18 cellular contexts compared by ENCODE assay signal in the genomic region with DNA sequence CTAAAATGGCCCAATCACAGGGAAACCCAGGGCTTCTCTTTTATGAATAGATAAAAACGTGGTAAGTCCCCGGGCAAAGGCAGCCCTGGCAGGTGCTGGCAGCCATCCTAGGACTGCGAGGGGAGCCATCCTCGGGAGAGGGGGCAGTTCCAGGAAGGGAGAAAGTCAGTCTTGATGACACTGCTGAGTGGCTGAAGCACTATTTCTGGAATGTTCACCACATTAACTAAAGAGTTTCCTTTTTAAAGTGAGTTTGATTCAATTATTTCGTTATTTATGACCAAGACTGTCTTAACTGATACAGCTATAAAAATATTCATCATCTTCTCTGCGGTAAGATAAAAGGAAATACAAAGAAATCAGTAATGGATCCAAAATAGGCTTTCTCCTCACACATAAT. TPM values are rescaled to one million over a fixed set of nuclear protein-coding genes. Genes with fewer than 3 reads are reported as not detected.
DNase-seq lines count a peak whose midpoint lies in the region; ATAC-seq, FAIRE-seq and TF ChIP-seq lines count a peak whose summit lies in the region.
"Had no signal": no experiment of that assay in that cellular context is flagged by ENCODE, and none has a peak within 500 bp of the region (broad histone marks: within the 10 kb centered on the region; RNA-seq: fewer than 3 reads in every experiment).

No MANE protein-coding gene starts in this region.

- H3K4me1 ChIP-seq in BE2C (no peaks in the 10 kb centered on the region), GM23338 (ENCODE audit: insufficient read depth) (peaks cover 10% of the 10 kb centered on the region; the same call in 1 of the 2 replicates), astrocyte (ENCODE audit: insufficient read depth, low read length) (no peaks in the 10 kb centered on the region), osteoblast (ENCODE audit: insufficient read depth, low read length) (no peaks in the 10 kb centered on the region), small intestine (ENCODE audit: control insufficient read depth in 2 of 2, insufficient read depth in 1 of 2, low read depth in 1 of 2, low read length in 1 of 2) (no peaks in the 10 kb centered on the region)
- H3K4me1 ChIP-seq: SJSA1 had no signal

- H3K4me3 ChIP-seq in BE2C (ENCODE audit: low read depth, low read length) (no peak overlapping the region), GM23338 (no peak overlapping the region), astrocyte (ENCODE audit: insufficient read depth, low read depth, low read length) (no peak overlapping the region), osteoblast (ENCODE audit: insufficient read depth, low read length) (no peak overlapping the region), small intestine (ENCODE audit: low read depth in 1 of 2, low read length in 2 of 2) (no peak overlapping the region)
- H3K4me3 ChIP-seq: K562, PC-9, SJSA1 had no signal

- H2AFZ ChIP-seq in GM23338 (peak overlapping the region; percentile 64; the same call in 1 of the 2 replicates), astrocyte (ENCODE audit: low read depth, low read length) (no peak overlapping the region), osteoblast (ENCODE audit: low read length) (peak overlapping the region; percentile 35)
- H2AFZ ChIP-seq: PC-9 had no signal

- H3K27me3 ChIP-seq in BE2C (no peaks in the 10 kb centered on the region), GM23338 (ENCODE audit: insufficient read depth) (no peaks in the 10 kb centered on the region), astrocyte (ENCODE audit: insufficient read depth, low read length) (peaks cover 2% of the 10 kb centered on the region), osteoblast (ENCODE audit: insufficient read depth, low read length) (no peaks in the 10 kb centered on the region), small intestine (ENCODE audit: control insufficient read depth in 2 of 2, insufficient read depth in 2 of 2, low read length in 2 of 2) (no peaks in the 10 kb centered on the region)
- H3K27me3 ChIP-seq: SJSA1 had no signal

- H3K9me3 Mint-ChIP-seq in GM23338 (no peaks in the 10 kb centered on the region), astrocyte (ENCODE audit: unreplicated experiment) (no peaks in the 10 kb centered on the region)
- H3K9me3 Mint-ChIP-seq: CD8-positive, alpha-beta memory T cell had no signal

- H3F3A ChIP-seq in GM23338 (replicated peaks; ENCODE audit: low read depth) = no peaks in the 10 kb centered on the region

- FAIRE-seq in astrocyte (lab: Jason Lieb, UNC) (no peak), small intestine (lab: Jason Lieb, UNC) (no peak)
- FAIRE-seq: K562 had no signal

- H3K4me2 ChIP-seq in GM23338 (no peak overlapping the region), astrocyte (ENCODE audit: low read length) (no peak overlapping the region), osteoblast (ENCODE audit: insufficient read depth, low read length) (no peak overlapping the region)
- H3K4me2 ChIP-seq: PC-9 had no signal

- no peak for ATAC-seq in GM23338
- ATAC-seq: K562 had no signal

- no peak overlapping the region for H3K9ac ChIP-seq in astrocyte (ENCODE audit: low read length)

- H3K9me3 ChIP-seq in BE2C (no peaks in the 10 kb centered on the region), astrocyte (ENCODE audit: insufficient read depth, low read depth, low read length) (no peaks in the 10 kb centered on the region), osteoblast (ENCODE audit: low read depth, low read length) (no peaks in the 10 kb centered on the region), small intestine (ENCODE audit: control insufficient read depth, low read depth) (no peaks in the 10 kb centered on the region)
- H3K9me3 ChIP-seq: SJSA1 had no signal

- H3K79me2 ChIP-seq in GM23338 (replicated peaks; ENCODE audit: insufficient read depth) = no peaks in the 10 kb centered on the region
- H3K79me2 ChIP-seq in astrocyte (ENCODE audit: insufficient read depth, low read length) = no peaks in the 10 kb centered on the region
- H3K79me2 ChIP-seq in osteoblast (ENCODE audit: insufficient read depth, low read length) = no peaks in the 10 kb centered on the region

- H3K27me3 Mint-ChIP-seq in GM23338 (ENCODE audit: insufficient read depth, low read depth, poor library complexity) (no peaks in the 10 kb centered on the region), astrocyte (ENCODE audit: low read depth, unreplicated experiment) (no peaks in the 10 kb centered on the region)

- TF ChIP-seq CTCF in BE2C (IDR thresholded peaks at IDR 0.05; ENCODE audit: low read depth, low read length) (no peak), GM23338 (conservative IDR thresholded peaks at IDR 0.05; ENCODE audit: low read depth in 2 of 2) (no peak), astrocyte (IDR thresholded peaks at IDR 0.05; ENCODE audit: insufficient read depth, low read depth, low read length) (no peak), osteoblast (IDR thresholded peaks at IDR 0.05; ENCODE audit: extremely low read depth, low read depth, low read length) (no peak)

- no peaks in the 10 kb centered on the region for H3K36me3 ChIP-seq in BE2C
- no peaks in the 10 kb centered on the region for H3K36me3 ChIP-seq in GM23338 (ENCODE audit: insufficient read depth)
- no peaks in the 10 kb centered on the region for H3K36me3 ChIP-seq in astrocyte (ENCODE audit: insufficient read depth, low read length)
- H3K36me3 ChIP-seq in osteoblast (ENCODE audit: insufficient read depth, low read length) = no peaks in the 10 kb centered on the region
- no peaks in the 10 kb centered on the region for H3K36me3 ChIP-seq in small intestine (ENCODE audit: control insufficient read depth in 2 of 2, insufficient read depth in 2 of 2, low read length in 2 of 2)
- H3K36me3 ChIP-seq: SJSA1 had no signal

- H4K20me1 ChIP-seq in GM23338 (replicated peaks; ENCODE audit: insufficient read depth) (no peaks in the 10 kb centered on the region), astrocyte (ENCODE audit: insufficient read depth, low read length) (no peaks in the 10 kb centered on the region), osteoblast (ENCODE audit: insufficient read depth, low read length) (no peaks in the 10 kb centered on the region)

- H3K36me3 Mint-ChIP-seq in GM23338 (ENCODE audit: low read depth) (no peaks in the 10 kb centered on the region), astrocyte (ENCODE audit: low read depth, unreplicated experiment) (peaks cover 2% of the 10 kb centered on the region)
- H3K36me3 Mint-ChIP-seq: CD8-positive, alpha-beta memory T cell had no signal

- no peaks in the 10 kb centered on the region for H3K9me2 ChIP-seq in GM23338 (ENCODE audit: insufficient read depth)

- DNase-seq in BE2C (peak; percentile 4), GM23338 (ENCODE audit: low spot score) (no peak), astrocyte (ENCODE audit: low read depth) (peak; percentile 15), osteoblast (ENCODE audit: insufficient read length, low spot score, missing footprints) (no peak), DMS 273 (lab: John Stamatoyannopoulos, UW; ENCODE audit: unreplicated experiment) (no peak), small intestine (no peak)
- no peak for DNase-seq in activated CD8-positive, alpha-beta memory T cell treated with anti-CD3 and anti-CD28 coated beads, Interleukin-2, amount 50 U/mL, for 48 hours
- DNase-seq: CD8-positive, alpha-beta memory T cell; DMS79 treated with DMSO at 0.1 percent for 48 hours; HCEC 1CT; NCI-H1417; NCI-H187; NCI-H226; NCI-H524; PC-9; SW 1271 had no signal

- 60 to 74% (median 63%) methylated on average over 6 of the region's 6 CpGs for WGBS in small intestine, 3 donors

- H3K4me1 Mint-ChIP-seq in GM23338 (peaks cover 26% of the 10 kb centered on the region; the same call in 2 of the 3 replicates), astrocyte (ENCODE audit: low read depth, unreplicated experiment) (peaks cover 5% of the 10 kb centered on the region)
- H3K4me1 Mint-ChIP-seq: CD8-positive, alpha-beta memory T cell had no signal

- no peak overlapping the region for H3K4me3 Mint-ChIP-seq in GM23338
- H3K4me3 Mint-ChIP-seq in astrocyte (ENCODE audit: unreplicated experiment) = no peak overlapping the region
- H3K4me3 Mint-ChIP-seq: CD8-positive, alpha-beta memory T cell had no signal

- H3K27ac Mint-ChIP-seq in GM23338 = no peak overlapping the region
- H3K27ac Mint-ChIP-seq in astrocyte (ENCODE audit: unreplicated experiment) = no peak overlapping the region

- H3K27ac ChIP-seq in GM23338 (ENCODE audit: low read depth) (no peak overlapping the region), astrocyte (ENCODE audit: low read depth, low read length) (no peak overlapping the region), osteoblast (ENCODE audit: low read depth, low read length) (no peak overlapping the region), small intestine (ENCODE audit: low read depth in 1 of 2, low read length in 1 of 2) (no peak overlapping the region)
- H3K27ac ChIP-seq: PC-9, SJSA1 had no signal

TF ChIP-seq in GM23338, 12 proteins besides CTCF, POLR2A, EP300 and RAD21 (continues in another document):
- TF ChIP-seq, protein P1, sequence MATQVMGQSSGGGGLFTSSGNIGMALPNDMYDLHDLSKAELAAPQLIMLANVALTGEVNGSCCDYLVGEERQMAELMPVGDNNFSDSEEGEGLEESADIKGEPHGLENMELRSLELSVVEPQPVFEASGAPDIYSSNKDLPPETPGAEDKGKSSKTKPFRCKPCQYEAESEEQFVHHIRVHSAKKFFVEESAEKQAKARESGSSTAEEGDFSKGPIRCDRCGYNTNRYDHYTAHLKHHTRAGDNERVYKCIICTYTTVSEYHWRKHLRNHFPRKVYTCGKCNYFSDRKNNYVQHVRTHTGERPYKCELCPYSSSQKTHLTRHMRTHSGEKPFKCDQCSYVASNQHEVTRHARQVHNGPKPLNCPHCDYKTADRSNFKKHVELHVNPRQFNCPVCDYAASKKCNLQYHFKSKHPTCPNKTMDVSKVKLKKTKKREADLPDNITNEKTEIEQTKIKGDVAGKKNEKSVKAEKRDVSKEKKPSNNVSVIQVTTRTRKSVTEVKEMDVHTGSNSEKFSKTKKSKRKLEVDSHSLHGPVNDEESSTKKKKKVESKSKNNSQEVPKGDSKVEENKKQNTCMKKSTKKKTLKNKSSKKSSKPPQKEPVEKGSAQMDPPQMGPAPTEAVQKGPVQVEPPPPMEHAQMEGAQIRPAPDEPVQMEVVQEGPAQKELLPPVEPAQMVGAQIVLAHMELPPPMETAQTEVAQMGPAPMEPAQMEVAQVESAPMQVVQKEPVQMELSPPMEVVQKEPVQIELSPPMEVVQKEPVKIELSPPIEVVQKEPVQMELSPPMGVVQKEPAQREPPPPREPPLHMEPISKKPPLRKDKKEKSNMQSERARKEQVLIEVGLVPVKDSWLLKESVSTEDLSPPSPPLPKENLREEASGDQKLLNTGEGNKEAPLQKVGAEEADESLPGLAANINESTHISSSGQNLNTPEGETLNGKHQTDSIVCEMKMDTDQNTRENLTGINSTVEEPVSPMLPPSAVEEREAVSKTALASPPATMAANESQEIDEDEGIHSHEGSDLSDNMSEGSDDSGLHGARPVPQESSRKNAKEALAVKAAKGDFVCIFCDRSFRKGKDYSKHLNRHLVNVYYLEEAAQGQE (IDR thresholded peaks at IDR 0.05; ENCODE audit: unreplicated experiment) = no peak

RNA-seq across cellular contexts. Expression of a gene that starts 20.4 kb away (rescaled TPM):
- polyA plus RNA-seq in BE2C (2012; ENCODE audit: insufficient read depth, insufficient read length, low read depth) = not detected
- total RNA-seq in GM23338 (2014; rRNA removed; shearing (Covaris generic)) = not detected in 2 replicates
- polyA plus RNA-seq in GM23338 (2016; fragmentation: Nextera tagmentation; extraction: Ambion mirVana) (not detected in 2 replicates), small intestine (1 to 10 TPM in 2 of 3 donors, under 1 TPM in 1; 0.63 to 9.6 (median 2.4) TPM)
- total RNA-seq in astrocyte (not detected in 2 replicates), osteoblast (not detected in 2 replicates)
- total RNA-seq: CD8-positive, alpha-beta memory T cell; PC-9; SJSA1 had no signal
- polyA plus RNA-seq: CD8-positive, alpha-beta memory T cell had no signal

Comparison
In these comparisons a context has a peak if more than half of its experiments do, and no peak if none do; other contexts are left out.
1. DNase-seq: peak in BE2C (single experiment) and astrocyte (single experiment); none in GM23338 (single experiment), osteoblast (single experiment), DMS 273 (single experiment), small intestine (single experiment) and activated CD8-positive, alpha-beta memory T cell treated with anti-CD3 and anti-CD28 coated beads, Interleukin-2, amount 50 U/mL, for 48 hours (single experiment).